In the genomic region with DNA sequence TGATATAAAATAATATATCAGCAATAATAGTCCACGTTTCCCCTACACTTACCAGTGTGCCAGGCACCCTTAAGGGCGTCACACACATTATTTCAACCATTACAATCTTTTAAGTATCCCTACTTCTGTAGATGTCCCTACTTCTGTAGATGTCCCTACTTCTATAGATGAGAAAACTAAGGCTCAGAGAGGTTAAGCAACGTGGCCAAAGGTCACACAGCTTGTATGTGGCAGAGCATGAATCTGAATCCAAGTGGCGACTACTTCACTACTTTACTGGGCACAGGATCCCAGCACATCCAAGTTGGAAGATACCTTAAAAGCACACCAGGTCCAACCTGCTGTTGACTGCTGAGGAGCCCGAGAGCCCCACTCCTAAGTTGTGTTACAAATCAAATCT, we compare ENCODE assay signal across 30 cellular contexts.
"Had no signal": no experiment of that assay in that cellular context is flagged by ENCODE, and none has a peak within 500 bp of the region (broad histone marks: within the 10 kb centered on the region; RNA-seq: fewer than 3 reads in every experiment).

No MANE protein-coding gene starts in this region.

- DNase-seq: activated CD4-positive, alpha-beta memory T cell treated with anti-CD3 and anti-CD28 coated beads, Interleukin-2, amount 10 ng/mL, durations not matched to agents 7 days and 5 days; activated CD4-positive, alpha-beta T cell treated with anti-CD3 and anti-CD28 coated beads for 36 hours; activated CD4-positive, alpha-beta T cell treated with anti-CD3 and anti-CD28 coated beads, Interleukin-2, amount 10 ng/mL, durations not matched to agents 24 days and 14 days; activated CD4-positive, alpha-beta T cell treated with anti-CD3 and anti-CD28 coated beads, Interleukin-2, amount 50 U/mL, for 4 hours; activated CD4-positive, CD25-positive, alpha-beta regulatory T cell; activated CD4-positive, CD25-positive, alpha-beta regulatory T cell treated with anti-CD3 and anti-CD28 coated beads, Interleukin-2, amount 50 U/mL, for 72 hours; activated CD8-positive, alpha-beta memory T cell treated with anti-CD3 and anti-CD28 coated beads, Interleukin-2, amount 50 U/mL, for 48 hours; activated naive CD4-positive, alpha-beta T cell treated with anti-CD3 and anti-CD28 coated beads for 36 hours; activated naive CD8-positive, alpha-beta T cell treated with anti-CD3 and anti-CD28 coated beads for 36 hours; activated naive CD8-positive, alpha-beta T cell treated with anti-CD3 and anti-CD28 coated beads, Interleukin-2, amount 50 U/mL, for 24 hours; activated T-cell treated with anti-CD3 and anti-CD28 coated beads for 4 hours; activated T-cell treated with anti-CD3 and anti-CD28 coated beads, Interleukin-2, amount 50 U/mL, for 24 hours; activated T-cell treated with anti-CD3 and anti-CD28 coated beads, Interleukin-2, amount 50 U/mL, for 72 hours; adrenal gland; amygdala; aorta; body of pancreas; central memory CD4-positive, alpha-beta T cell; cerebellar nuclear complex; colonic mucosa; effector CD8-positive, alpha-beta T cell; esophagus squamous epithelium; foreskin melanocyte; heart right ventricle; T-helper 2 cell had no signal

- H3K27ac Mint-ChIP-seq: activated CD4-positive, alpha-beta memory T cell treated with anti-CD3 and anti-CD28 coated beads, Interleukin-2, amount 10 ng/mL, durations not matched to agents 7 days and 5 days; activated CD4-positive, alpha-beta T cell treated with anti-CD3 and anti-CD28 coated beads for 36 hours; activated CD4-positive, alpha-beta T cell treated with anti-CD3 and anti-CD28 coated beads, Interleukin-2, amount 10 ng/mL, durations not matched to agents 24 days and 14 days; activated naive CD4-positive, alpha-beta T cell treated with anti-CD3 and anti-CD28 coated beads for 36 hours; activated naive CD4-positive, alpha-beta T cell treated with anti-CD3 and anti-CD28 coated beads, Interleukin-2, amount 50 U/mL, for 24 hours; activated naive CD8-positive, alpha-beta T cell treated with anti-CD3 and anti-CD28 coated beads for 36 hours; activated naive CD8-positive, alpha-beta T cell treated with anti-CD3 and anti-CD28 coated beads, Interleukin-2, amount 50 U/mL, for 24 hours; activated T-cell treated with anti-CD3 and anti-CD28 coated beads, Interleukin-2, amount 50 U/mL, for 24 hours; activated T-cell treated with anti-CD3 and anti-CD28 coated beads, Interleukin-2, amount 50 U/mL, for 72 hours had no signal

- H3K27me3 ChIP-seq: adrenal gland, body of pancreas had no signal

- H3K4me3 ChIP-seq: adrenal gland, body of pancreas, colonic mucosa, esophagus squamous epithelium, gastroesophageal sphincter, heart right ventricle had no signal

- H3K9me3 ChIP-seq: adrenal gland, body of pancreas, colonic mucosa had no signal

- H3K27ac ChIP-seq: adrenal gland, body of pancreas, colonic mucosa, epithelial cell of prostate, esophagus squamous epithelium, gastroesophageal sphincter, heart right ventricle had no signal

- H3K36me3 ChIP-seq: adrenal gland, colonic mucosa, esophagus squamous epithelium, gastroesophageal sphincter, heart right ventricle had no signal

- FAIRE-seq: endometrium, endothelial cell of umbilical vein had no signal

- H3K4me3 Mint-ChIP-seq: activated CD4-positive, alpha-beta memory T cell treated with anti-CD3 and anti-CD28 coated beads, Interleukin-2, amount 10 ng/mL, durations not matched to agents 7 days and 5 days; activated CD4-positive, alpha-beta T cell treated with anti-CD3 and anti-CD28 coated beads for 36 hours; activated CD4-positive, alpha-beta T cell treated with anti-CD3 and anti-CD28 coated beads, Interleukin-2, amount 10 ng/mL, durations not matched to agents 24 days and 14 days; activated naive CD4-positive, alpha-beta T cell treated with anti-CD3 and anti-CD28 coated beads for 36 hours; activated naive CD4-positive, alpha-beta T cell treated with anti-CD3 and anti-CD28 coated beads, Interleukin-2, amount 50 U/mL, for 24 hours; activated naive CD8-positive, alpha-beta T cell treated with anti-CD3 and anti-CD28 coated beads for 36 hours; activated naive CD8-positive, alpha-beta T cell treated with anti-CD3 and anti-CD28 coated beads, Interleukin-2, amount 50 U/mL, for 24 hours; activated T-cell treated with anti-CD3 and anti-CD28 coated beads, Interleukin-2, amount 50 U/mL, for 24 hours; activated T-cell treated with anti-CD3 and anti-CD28 coated beads, Interleukin-2, amount 50 U/mL, for 72 hours had no signal

- H3K4me1 ChIP-seq: colonic mucosa had no signal

- ATAC-seq: activated CD4-positive, alpha-beta T cell treated with anti-CD3 and anti-CD28 coated beads for 36 hours; activated naive CD8-positive, alpha-beta T cell treated with anti-CD3 and anti-CD28 coated beads, Interleukin-2, amount 50 U/mL, for 24 hours; activated T-cell treated with anti-CD3 and anti-CD28 coated beads, Interleukin-2, amount 50 U/mL, for 72 hours; body of pancreas; gastroesophageal sphincter; heart right ventricle had no signal

- H3K9me3 Mint-ChIP-seq: activated CD4-positive, alpha-beta memory T cell treated with anti-CD3 and anti-CD28 coated beads, Interleukin-2, amount 10 ng/mL, durations not matched to agents 7 days and 5 days; activated CD4-positive, alpha-beta T cell treated with anti-CD3 and anti-CD28 coated beads, Interleukin-2, amount 10 ng/mL, durations not matched to agents 24 days and 14 days; activated naive CD4-positive, alpha-beta T cell treated with anti-CD3 and anti-CD28 coated beads, Interleukin-2, amount 50 U/mL, for 24 hours; activated naive CD8-positive, alpha-beta T cell treated with anti-CD3 and anti-CD28 coated beads for 36 hours; activated naive CD8-positive, alpha-beta T cell treated with anti-CD3 and anti-CD28 coated beads, Interleukin-2, amount 50 U/mL, for 24 hours; activated T-cell treated with anti-CD3 and anti-CD28 coated beads, Interleukin-2, amount 50 U/mL, for 24 hours; activated T-cell treated with anti-CD3 and anti-CD28 coated beads, Interleukin-2, amount 50 U/mL, for 72 hours had no signal
